8 cellular contexts compared by ENCODE assay signal in genomic region chr14:21014761-21015190, GRCh38. TPM values are rescaled to one million over a fixed set of nuclear protein-coding genes. Genes with fewer than 3 reads are reported as not detected.
DNase-seq lines count a peak whose midpoint lies in the region; ATAC-seq and TF ChIP-seq lines count a peak whose summit lies in the region.

No MANE protein-coding gene starts in this region.

- DNase-seq in GM12864 (ENCODE audit: low read depth) (peak; percentile 42), MG63 (peak; percentile 43), SHP77 treated with DMSO at 0.1 percent for 48 hours (lab: John Stamatoyannopoulos, UW) (peak; percentile 72), fibroblast of the conjunctiva (ENCODE audit: low read depth) (peak; percentile 77), stromal cell of bone marrow (ENCODE audit: low read depth) (peak; percentile 72)

- H3K4me3 ChIP-seq in GM12864 (ENCODE audit: low read depth, low read length) (no peak overlapping the region), MG63 (no peak overlapping the region), neutrophil (ENCODE audit: low read depth in 1 of 2, low read length in 1 of 2) (no peak overlapping the region)

- H3K27me3 ChIP-seq in MG63 (no peaks in the 10 kb centered on the region), neutrophil (peaks cover 31% of the 10 kb centered on the region)

- ATAC-seq in activated T-helper 17 cell treated with anti-CD3 and anti-CD28 coated beads, Interleukin-2, amount 50 U/mL, for 72 hours (replicated peaks): peak; percentile 86
- no peak for ATAC-seq in HG03196 (IDR thresholded peaks at IDR 0.05; ENCODE audit: unreplicated experiment)

- H3K27ac ChIP-seq in neutrophil: no peak overlapping the region

- H3K9me3 ChIP-seq in MG63 (no peaks in the 10 kb centered on the region), neutrophil (no peaks in the 10 kb centered on the region)

- no peak overlapping the region for H3K27ac Mint-ChIP-seq in activated T-helper 17 cell treated with anti-CD3 and anti-CD28 coated beads, Interleukin-2, amount 50 U/mL, for 72 hours

- H3K4me1 ChIP-seq in neutrophil (ENCODE audit: control insufficient read depth in 1 of 2, insufficient read depth in 1 of 2, low read depth in 1 of 2, low read length in 1 of 2): peaks cover 0 to 5% of the 10 kb centered on the region in 2 experiments

- H3K4me3 Mint-ChIP-seq in activated T-helper 17 cell treated with anti-CD3 and anti-CD28 coated beads, Interleukin-2, amount 50 U/mL, for 72 hours: no peak overlapping the region

- H3K36me3 ChIP-seq in MG63 (no peaks in the 10 kb centered on the region), neutrophil (no peaks in the 10 kb centered on the region)

- H3K4me1 Mint-ChIP-seq in activated T-helper 17 cell treated with anti-CD3 and anti-CD28 coated beads, Interleukin-2, amount 50 U/mL, for 72 hours: no peaks in the 10 kb centered on the region

- no peaks in the 10 kb centered on the region for H3K9me3 Mint-ChIP-seq in activated T-helper 17 cell treated with anti-CD3 and anti-CD28 coated beads, Interleukin-2, amount 50 U/mL, for 72 hours

- H3K36me3 Mint-ChIP-seq in activated T-helper 17 cell treated with anti-CD3 and anti-CD28 coated beads, Interleukin-2, amount 50 U/mL, for 72 hours (ENCODE audit: low read depth): peaks cover 4% of the 10 kb centered on the region

- peaks cover 14% of the 10 kb centered on the region for H3K27me3 Mint-ChIP-seq in activated T-helper 17 cell treated with anti-CD3 and anti-CD28 coated beads, Interleukin-2, amount 50 U/mL, for 72 hours

- TF ChIP-seq CTCF in GM12864 (IDR thresholded peaks at IDR 0.05; ENCODE audit: low read depth, low read length, missing control alignments) (peak; percentile 89), neutrophil (IDR thresholded peaks at IDR 0.05) (peak; percentile 72)

RNA-seq across cellular contexts. Expression of gene NDRG2, which starts 10.1 kb away (rescaled TPM):
- 17.5 and 51.7 TPM in 2 replicates for total RNA-seq in MG63 (2014; rRNA removed; shearing (Covaris generic); ENCODE audit: low replicate concordance)
- 1 to 10 TPM; 4.1 to 5.4 TPM for total RNA-seq in activated T-helper 17 cell treated with anti-CD3 and anti-CD28 coated beads, Interleukin-2, amount 50 U/mL, for 72 hours

RNA-seq across cellular contexts. Expression of gene TPPP2, which starts 15.2 kb away (rescaled TPM):
- not detected in 2 replicates for total RNA-seq in MG63 (2014; rRNA removed; shearing (Covaris generic); ENCODE audit: low replicate concordance)
- not detected for total RNA-seq in activated T-helper 17 cell treated with anti-CD3 and anti-CD28 coated beads, Interleukin-2, amount 50 U/mL, for 72 hours

RNA-seq across cellular contexts. Expression of gene SLC39A2, which starts 15.7 kb away (rescaled TPM):
- total RNA-seq in MG63 (2014; rRNA removed; shearing (Covaris generic); ENCODE audit: low replicate concordance): not detected in 2 replicates
- under 1 TPM; 0.24 to 0.30 TPM for total RNA-seq in activated T-helper 17 cell treated with anti-CD3 and anti-CD28 coated beads, Interleukin-2, amount 50 U/mL, for 72 hours

RNA-seq across cellular contexts. Expression of gene RNASE13, which starts 19.8 kb away (rescaled TPM):
- not detected in 2 replicates for total RNA-seq in MG63 (2014; rRNA removed; shearing (Covaris generic); ENCODE audit: low replicate concordance)
- not detected for total RNA-seq in activated T-helper 17 cell treated with anti-CD3 and anti-CD28 coated beads, Interleukin-2, amount 50 U/mL, for 72 hours

RNA-seq across cellular contexts. Expression of gene METTL17, which starts 25.0 kb away (rescaled TPM):
- total RNA-seq in MG63 (2014; rRNA removed; shearing (Covaris generic); ENCODE audit: low replicate concordance): 46.7 and 72.0 TPM in 2 replicates
- total RNA-seq in activated T-helper 17 cell treated with anti-CD3 and anti-CD28 coated beads, Interleukin-2, amount 50 U/mL, for 72 hours: 100 to 1,000 TPM in 1 of 2 donors, 10 to 100 TPM in 1; 83.2 to 102 TPM
